Comparison of ENCODE assay signal across 18 cellular contexts in genomic region chr12:29762637-29763300, GRCh38. TPM values are rescaled to one million over a fixed set of nuclear protein-coding genes. Genes with fewer than 3 reads are reported as not detected.
DNase-seq lines count a peak whose midpoint lies in the region; ATAC-seq, FAIRE-seq and TF ChIP-seq lines count a peak whose summit lies in the region.
"Had no signal": no experiment of that assay in that cellular context is flagged by ENCODE, and none has a peak within 500 bp of the region (broad histone marks: within the 10 kb centered on the region; RNA-seq: fewer than 3 reads in every experiment).

No MANE protein-coding gene starts in this region.

- TF ChIP-seq CTCF in GM12878 (IDR thresholded peaks at IDR 0.05 in 2 of 3, conservative IDR thresholded peaks at IDR 0.05 in 1 of 3; ENCODE audit: control insufficient read depth in 2 of 3, extremely low read depth in 1 of 3, insufficient read depth in 1 of 3, low read depth in 3 of 3, low read length in 3 of 3) = no peak

- no peak overlapping the region for H2AFZ ChIP-seq in GM12878 (ENCODE audit: control insufficient read depth, low read depth, low read length)
- H2AFZ ChIP-seq: neural progenitor cell had no signal

- H3K4me2 ChIP-seq in GM12878 (ENCODE audit: control insufficient read depth, insufficient read depth) = no peak overlapping the region
- H3K4me2 ChIP-seq: BLaER1, neural progenitor cell had no signal

- intact Hi-C loops in GM12878 (cut with micrococcal nuclease; ENCODE audit: unreplicated experiment) = no loop called here

- ATAC-seq in GM12878 = peak; percentile 65
- ATAC-seq in stimulated activated memory B cell treated with anti-CD40 and anti-IgM and Interleukin-4, amounts not matched to agents 10 μg/mL and 1 μg/mL and 100 μg/mL, for 72 hours = peak; percentile 60
- ATAC-seq in GM21737 (IDR thresholded peaks at IDR 0.05; ENCODE audit: unreplicated experiment) = no peak
- no peak for ATAC-seq in GM21576 (IDR thresholded peaks at IDR 0.05; ENCODE audit: unreplicated experiment)
- ATAC-seq in HG03571 (IDR thresholded peaks at IDR 0.05; ENCODE audit: unreplicated experiment) = no peak
- ATAC-seq: activated CD8-positive, alpha-beta memory T cell treated with anti-CD3 and anti-CD28 coated beads, Interleukin-2, amount 10 ng/mL, durations not matched to agents 7 days and 5 days; Panc1 had no signal

- H3K27me3 ChIP-seq in GM12878 (replicated peaks in 1 of 2; ENCODE audit: control insufficient read depth in 2 of 2, insufficient read depth in 2 of 2, low read length in 1 of 2) = no peaks in the 10 kb centered on the region
- H3K27me3 ChIP-seq: BLaER1, brain microvascular endothelial cell, neural progenitor cell, vagina had no signal

- BruUV-seq in GM12878 (replicated peaks; lab: Mats Ljungman, UMichigan) = no TSS peak

- TF ChIP-seq RAD21 in GM12878 (IDR thresholded peaks at IDR 0.05; ENCODE audit: insufficient read depth, low read depth, low read length) = no peak

- no peaks in the 10 kb centered on the region for H3K4me1 ChIP-seq in GM12878 (ENCODE audit: control insufficient read depth, insufficient read depth, low read length)
- H3K4me1 ChIP-seq: BLaER1 had no signal

- RAD21 ChIA-PET in GM12878 (lab: Charles Lee; ENCODE audit: unreplicated experiment) = interaction anchor here (1.0 to 1.4 kb wide), 2 partner anchors 9 to 15 kb away, joined by 3 to 5 read pairs; no protein-coding TSS in a partner anchor

- 9% methylated on average over 7 of the region's 7 CpGs for WGBS in GM12878 (ENCODE audit: insufficient coverage, insufficient replicate concordance, low lambda C conversion rate, missing lambda C conversion rate)

- H3K4me3 Mint-ChIP-seq in stimulated activated memory B cell treated with anti-CD40 and anti-IgM and Interleukin-4, amounts not matched to agents 10 μg/mL and 1 μg/mL and 100 μg/mL, for 72 hours = no peak overlapping the region
- H3K4me3 Mint-ChIP-seq: activated CD8-positive, alpha-beta memory T cell treated with anti-CD3 and anti-CD28 coated beads, Interleukin-2, amount 10 ng/mL, durations not matched to agents 7 days and 5 days; H9; neural progenitor cell had no signal

- H3K4me1 Mint-ChIP-seq in stimulated activated memory B cell treated with anti-CD40 and anti-IgM and Interleukin-4, amounts not matched to agents 10 μg/mL and 1 μg/mL and 100 μg/mL, for 72 hours = no peaks in the 10 kb centered on the region
- H3K4me1 Mint-ChIP-seq: activated CD8-positive, alpha-beta memory T cell treated with anti-CD3 and anti-CD28 coated beads, Interleukin-2, amount 10 ng/mL, durations not matched to agents 7 days and 5 days; H9 had no signal

- FAIRE-seq in GM12878 (lab: Jason Lieb, UNC) = no peak

- H3K9ac ChIP-seq in GM12878 (ENCODE audit: control insufficient read depth, insufficient read depth, low read length) = no peak overlapping the region
- H3K9ac ChIP-seq: BLaER1, neural progenitor cell had no signal

- TF ChIP-seq POLR2A in GM12878 (IDR thresholded peaks at IDR 0.05; ENCODE audit: low read depth, low read length) = no peak

- no peak overlapping the region for H3K27ac Mint-ChIP-seq in stimulated activated memory B cell treated with anti-CD40 and anti-IgM and Interleukin-4, amounts not matched to agents 10 μg/mL and 1 μg/mL and 100 μg/mL, for 72 hours
- H3K27ac Mint-ChIP-seq: activated CD8-positive, alpha-beta memory T cell treated with anti-CD3 and anti-CD28 coated beads, Interleukin-2, amount 10 ng/mL, durations not matched to agents 7 days and 5 days; H9; neural progenitor cell had no signal

- CTCF ChIA-PET in GM12878 (lab: Yijun Ruan, JAX) = interaction anchor here (0.9 to 2.2 kb wide), 3 partner anchors 10 to 242 kb away, joined by 3 to 8 read pairs (median 6); no protein-coding TSS in a partner anchor

- no peaks in the 10 kb centered on the region for H3K79me2 ChIP-seq in GM12878 (ENCODE audit: control insufficient read depth, insufficient read depth, low read length)

- no peaks in the 10 kb centered on the region for H3K27me3 Mint-ChIP-seq in stimulated activated memory B cell treated with anti-CD40 and anti-IgM and Interleukin-4, amounts not matched to agents 10 μg/mL and 1 μg/mL and 100 μg/mL, for 72 hours
- H3K27me3 Mint-ChIP-seq: activated CD8-positive, alpha-beta memory T cell treated with anti-CD3 and anti-CD28 coated beads, Interleukin-2, amount 10 ng/mL, durations not matched to agents 7 days and 5 days had no signal

- TF ChIP-seq EP300 in GM12878 (IDR thresholded peaks at IDR 0.05; ENCODE audit: borderline replicate concordance in 1 of 2, control insufficient read depth in 1 of 2, low read depth in 2 of 2, low read length in 2 of 2) = no peak

- SMC1A ChIA-PET in GM12878 (lab: Charles Lee; ENCODE audit: uncharacterized antibody, unreplicated experiment) = interaction anchor here (0.8 to 1.8 kb wide), 12 partner anchors 9 to 232 kb away, joined by 3 to 6 read pairs (median 4); no protein-coding TSS in a partner anchor

- DNase-seq in NCI-H1694 (lab: John Stamatoyannopoulos, UW) (peak; percentile 40), GM12878 (ENCODE audit: low read depth, low spot score) (no peak), hippocampal formation (lab: John Stamatoyannopoulos, UW) (peak; percentile 22 to 40)
- DNase-seq: activated CD8-positive, alpha-beta memory T cell treated with anti-CD3 and anti-CD28 coated beads, Interleukin-2, amount 10 ng/mL, durations not matched to agents 7 days and 5 days; activated naive CD4-positive, alpha-beta T cell; brain microvascular endothelial cell; DND-41; H9; stimulated activated CD4-positive, alpha-beta T cell treated with anti-CD3 and anti-CD28 coated beads, Interleukin-4, amount 100 ng/mL, for 24 hours; WERI-Rb-1 had no signal

- no peaks in the 10 kb centered on the region for H3K36me3 ChIP-seq in GM12878 (ENCODE audit: control insufficient read depth in 2 of 2, insufficient read depth in 2 of 2, low read length in 1 of 2)
- H3K36me3 ChIP-seq: BLaER1, brain microvascular endothelial cell, neural progenitor cell, vagina, WERI-Rb-1 had no signal

- H3K9me3 Mint-ChIP-seq in stimulated activated memory B cell treated with anti-CD40 and anti-IgM and Interleukin-4, amounts not matched to agents 10 μg/mL and 1 μg/mL and 100 μg/mL, for 72 hours = no peaks in the 10 kb centered on the region

- H3K27ac ChIP-seq in GM12878 (ENCODE audit: control insufficient read depth, insufficient read depth) = no peak overlapping the region
- H3K27ac ChIP-seq: BLaER1, brain microvascular endothelial cell, neural progenitor cell, vagina, WERI-Rb-1 had no signal

- no peaks in the 10 kb centered on the region for H3K36me3 Mint-ChIP-seq in stimulated activated memory B cell treated with anti-CD40 and anti-IgM and Interleukin-4, amounts not matched to agents 10 μg/mL and 1 μg/mL and 100 μg/mL, for 72 hours
- H3K36me3 Mint-ChIP-seq: activated CD8-positive, alpha-beta memory T cell treated with anti-CD3 and anti-CD28 coated beads, Interleukin-2, amount 10 ng/mL, durations not matched to agents 7 days and 5 days had no signal

- no peaks in the 10 kb centered on the region for H4K20me1 ChIP-seq in GM12878 (ENCODE audit: control insufficient read depth, insufficient read depth)
- H4K20me1 ChIP-seq: BLaER1 had no signal

- POLR2A ChIA-PET in GM12878 (lab: Charles Lee) = interaction anchor here (1.1 to 1.3 kb wide), 2 partner anchors 9 to 18 kb away, joined by 3 to 4 read pairs; no protein-coding TSS in a partner anchor

- in situ Hi-C loops in GM12878 (cut with MboI) = no loop called here

- no peak overlapping the region for H3K4me3 ChIP-seq in GM12878
- H3K4me3 ChIP-seq: BLaER1, neural progenitor cell, vagina had no signal

- no peaks in the 10 kb centered on the region for H3K9me3 ChIP-seq in GM12878 (replicated peaks; ENCODE audit: control insufficient read depth, insufficient read depth, low read length)
- H3K9me3 ChIP-seq: BLaER1, vagina had no signal

TF ChIP-seq in GM12878, 131 proteins besides CTCF, POLR2A, EP300 and RAD21 (continues in another document):
- TF ChIP-seq BCL3 (IDR thresholded peaks at IDR 0.05; ENCODE audit: borderline replicate concordance, insufficient read depth, low read depth, low read length, poor library complexity, severe bottlenecking) (no peak), KAT2A (conservative IDR thresholded peaks at IDR 0.05; ENCODE audit: control insufficient read depth, low read depth, low read length) (no peak), KDM1A (IDR thresholded peaks at IDR 0.05; ENCODE audit: borderline replicate concordance) (no peak)

RNA-seq across cellular contexts. Expression of gene TMTC1, which starts 21.0 kb away (rescaled TPM):
- total RNA-seq in GM12878 (2013; cell fraction: nucleolus; rRNA removed) = 87.2 and 91.5 TPM in 2 replicates
- total RNA-seq in GM12878 (2014; rRNA removed) = 1.2 and 1.4 TPM in 2 replicates
- total RNA-seq in GM12878 (2014; rRNA removed; fragmentation: Illumina TruSeq; extraction: Trizol) = 0.81 and 0.88 TPM in 2 replicates
- total RNA-seq in GM12878 (2021) = 0.69 and 0.93 TPM in 2 replicates
- 0.16 TPM for polyA plus RNA-seq in GM12878 (2011; ENCODE audit: low read depth)
- 20.9 and 22.9 TPM in 2 replicates for polyA plus RNA-seq in GM12878 (2011; rRNA removed)
- polyA plus RNA-seq in GM12878 (2011; cell fraction: cytosol; rRNA removed) = 14.7 and 15.3 TPM in 2 replicates
- 12.9 and 14.5 TPM in 2 replicates for polyA plus RNA-seq in GM12878 (2011; cell fraction: nucleus; rRNA removed)
- 0.16 and 0.34 TPM in 2 replicates for polyA plus RNA-seq in GM12878 (2012)
- polyA plus RNA-seq in GM12878 (2014; fragmentation: Illumina TruSeq; extraction: Trizol) = 0.38 and 0.68 TPM in 2 replicates
- under 1 TPM; 0.10 to 0.16 TPM for polyA plus RNA-seq in GM12878 (2014; fragmentation: Nextera tagmentation; extraction: Ambion mirVana)
- polyA plus RNA-seq in GM12878 (2014; rRNA removed) = 0.41 and 0.67 TPM in 2 replicates
- polyA plus RNA-seq in GM12878 (2016; fragmentation: Nextera tagmentation; extraction: Ambion mirVana) = under 1 TPM; 0.19 to 0.46 TPM
- polyA minus RNA-seq in GM12878 (2011; rRNA and poly(A)+ RNA removed) = 66.1 and 67.7 TPM in 2 replicates
- 13.4 and 16.8 TPM in 2 replicates for polyA minus RNA-seq in GM12878 (2011; cell fraction: cytosol; rRNA and poly(A)+ RNA removed)
- 39.3 and 71.8 TPM in 2 replicates for polyA minus RNA-seq in GM12878 (2011; cell fraction: nucleus; rRNA and poly(A)+ RNA removed)

Comparison
In these comparisons a context has a peak if more than half of its experiments do, and no peak if none do; other contexts are left out.
1. ATAC-seq: peak in GM12878 (single experiment) and stimulated activated memory B cell treated with anti-CD40 and anti-IgM and Interleukin-4, amounts not matched to agents 10 μg/mL and 1 μg/mL and 100 μg/mL, for 72 hours (single experiment); none in GM21737 (single experiment), GM21576 (single experiment) and HG03571 (single experiment).